Comparison of ENCODE assay signal across 11 cellular contexts in the genomic region with DNA sequence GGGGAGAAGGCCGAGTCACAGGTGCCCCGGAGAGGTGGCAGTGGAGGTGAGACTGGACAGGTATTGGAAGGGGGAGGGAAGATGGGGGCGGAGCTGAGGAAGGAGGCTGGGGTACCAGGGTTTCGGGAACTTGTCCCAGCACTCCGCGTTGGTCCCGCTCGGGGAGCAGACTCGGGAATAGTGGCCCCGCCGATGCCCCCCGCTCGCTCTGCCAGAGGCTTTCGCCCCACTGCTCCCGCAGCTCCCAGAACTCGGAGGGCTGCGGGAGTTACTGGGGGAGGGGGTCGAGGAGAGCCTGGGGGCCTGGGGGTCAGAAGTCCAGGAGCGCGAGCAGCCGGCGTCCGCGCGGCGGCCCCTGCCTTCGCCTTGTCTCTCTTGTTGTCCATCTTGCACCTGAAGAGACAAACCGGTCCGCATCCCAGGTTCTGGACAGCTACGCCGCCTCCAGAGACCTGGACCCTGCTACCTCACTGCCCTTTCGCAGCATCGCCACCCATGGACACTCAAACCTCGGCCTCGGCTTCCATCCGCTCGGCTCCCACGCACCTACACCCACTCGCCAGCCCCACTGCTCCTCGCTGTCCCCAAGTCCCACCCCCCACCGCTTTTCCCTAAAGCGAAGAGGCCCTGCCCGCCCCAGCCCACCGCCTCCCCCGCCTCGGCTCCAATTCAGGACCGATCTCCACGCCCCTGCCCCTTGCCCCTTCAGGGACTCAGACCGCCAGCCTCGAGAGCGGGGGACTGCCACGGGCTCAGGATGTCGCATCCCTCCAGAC. TPM values are rescaled to one million over a fixed set of nuclear protein-coding genes. Genes with fewer than 3 reads are reported as not detected.
DNase-seq lines count a peak whose midpoint lies in the region; ATAC-seq lines count a peak whose summit lies in the region.
"Had no signal": no experiment of that assay in that cellular context is flagged by ENCODE, and none has a peak within 500 bp of the region (broad histone marks: within the 10 kb centered on the region; RNA-seq: fewer than 3 reads in every experiment).

No MANE protein-coding gene starts in this region.

- peaks cover 34% of the 10 kb centered on the region for H3K27me3 Mint-ChIP-seq in activated CD4-positive, alpha-beta T cell treated with anti-CD3 and anti-CD28 coated beads, Interleukin-2, amount 10 ng/mL, durations not matched to agents 7 days and 5 days
- peaks cover 19% of the 10 kb centered on the region for H3K27me3 Mint-ChIP-seq in T-helper 17 cell
- H3K27me3 Mint-ChIP-seq in stimulated activated memory B cell treated with anti-CD40 and anti-IgM and Interleukin-4, amounts not matched to agents 10 μg/mL and 1 μg/mL and 100 μg/mL, for 72 hours = peaks cover 58% of the 10 kb centered on the region

- H3K9me3 Mint-ChIP-seq in activated CD4-positive, alpha-beta T cell treated with anti-CD3 and anti-CD28 coated beads, Interleukin-2, amount 10 ng/mL, durations not matched to agents 7 days and 5 days = no peaks in the 10 kb centered on the region
- H3K9me3 Mint-ChIP-seq in stimulated activated memory B cell treated with anti-CD40 and anti-IgM and Interleukin-4, amounts not matched to agents 10 μg/mL and 1 μg/mL and 100 μg/mL, for 72 hours = peaks cover 16% of the 10 kb centered on the region

- no peak overlapping the region for H3K27ac ChIP-seq in SJCRH30
- H3K27ac ChIP-seq: psoas muscle had no signal

- ATAC-seq in T-helper 17 cell = no peak
- no peak for ATAC-seq in stimulated activated memory B cell treated with anti-CD40 and anti-IgM and Interleukin-4, amounts not matched to agents 10 μg/mL and 1 μg/mL and 100 μg/mL, for 72 hours
- ATAC-seq: psoas muscle had no signal

- no peaks in the 10 kb centered on the region for H3K36me3 Mint-ChIP-seq in activated CD4-positive, alpha-beta T cell treated with anti-CD3 and anti-CD28 coated beads, Interleukin-2, amount 10 ng/mL, durations not matched to agents 7 days and 5 days (ENCODE audit: low read depth)
- H3K36me3 Mint-ChIP-seq in T-helper 17 cell (ENCODE audit: low read depth) = no peaks in the 10 kb centered on the region
- peaks cover 7% of the 10 kb centered on the region for H3K36me3 Mint-ChIP-seq in stimulated activated memory B cell treated with anti-CD40 and anti-IgM and Interleukin-4, amounts not matched to agents 10 μg/mL and 1 μg/mL and 100 μg/mL, for 72 hours

- peak overlapping the region; percentile 45 for H3K4me3 ChIP-seq in iPS-11a (ENCODE audit: low read depth, low read length)
- H3K4me3 ChIP-seq in SJCRH30 = no peak overlapping the region
- H3K4me3 ChIP-seq: psoas muscle had no signal

- CTCF ChIA-PET in activated CD4-positive, alpha-beta T cell treated with anti-CD3 and anti-CD28 coated beads, Interleukin-2, amount 10 ng/mL, durations not matched to agents 7 days and 5 days (lab: Charles Lee) = interaction anchor here (0.6 kb wide), 1 partner anchor 11 kb away, joined by 3 read pairs; no protein-coding TSS in a partner anchor

- POLR2A ChIA-PET in activated CD4-positive, alpha-beta T cell treated with anti-CD3 and anti-CD28 coated beads, Interleukin-2, amount 10 ng/mL, durations not matched to agents 7 days and 5 days (lab: Charles Lee) = no interaction called here

- H3K27me3 ChIP-seq in SJCRH30 = peaks cover 4% of the 10 kb centered on the region

- H3K4me1 Mint-ChIP-seq in activated CD4-positive, alpha-beta T cell treated with anti-CD3 and anti-CD28 coated beads, Interleukin-2, amount 10 ng/mL, durations not matched to agents 7 days and 5 days = peaks cover 36% of the 10 kb centered on the region
- H3K4me1 Mint-ChIP-seq in T-helper 17 cell = peaks cover 29% of the 10 kb centered on the region
- peaks cover 40% of the 10 kb centered on the region for H3K4me1 Mint-ChIP-seq in stimulated activated memory B cell treated with anti-CD40 and anti-IgM and Interleukin-4, amounts not matched to agents 10 μg/mL and 1 μg/mL and 100 μg/mL, for 72 hours

- DNase-seq in activated CD4-positive, alpha-beta T cell treated with anti-CD3 and anti-CD28 coated beads, Interleukin-2, amount 10 ng/mL, durations not matched to agents 7 days and 5 days = no peak
- DNase-seq in activated CD4-positive, alpha-beta T cell treated with anti-CD3 and anti-CD28 coated beads, Interleukin-2, amount 50 U/mL, for 48 hours = no peak
- DNase-seq in T-helper 17 cell (no peak), NCI-H1436 treated with DMSO at 0.1 percent for 48 hours (lab: John Stamatoyannopoulos, UW) (no peak), SJCRH30 (no peak), DMS114 treated with DMSO at 0.1 percent for 48 hours (lab: John Stamatoyannopoulos, UW; ENCODE audit: unreplicated experiment) (no peak)
- DNase-seq: foreskin melanocyte, T-helper 9 cell had no signal

- no peaks in the 10 kb centered on the region for H3K36me3 ChIP-seq in SJCRH30

- peak overlapping the region; percentile 58 for H3K4me3 Mint-ChIP-seq in activated CD4-positive, alpha-beta T cell treated with anti-CD3 and anti-CD28 coated beads, Interleukin-2, amount 10 ng/mL, durations not matched to agents 7 days and 5 days
- peak overlapping the region; percentile 80 for H3K4me3 Mint-ChIP-seq in T-helper 17 cell
- H3K4me3 Mint-ChIP-seq in stimulated activated memory B cell treated with anti-CD40 and anti-IgM and Interleukin-4, amounts not matched to agents 10 μg/mL and 1 μg/mL and 100 μg/mL, for 72 hours = peak overlapping the region; percentile 39

- H3K9me3 ChIP-seq in T-helper 17 cell (ENCODE audit: control insufficient read depth, low read length, poor library complexity, severe bottlenecking) (no peaks in the 10 kb centered on the region), SJCRH30 (replicated peaks) (no peaks in the 10 kb centered on the region)
- H3K9me3 ChIP-seq: psoas muscle had no signal

- H3K27ac Mint-ChIP-seq in activated CD4-positive, alpha-beta T cell treated with anti-CD3 and anti-CD28 coated beads, Interleukin-2, amount 10 ng/mL, durations not matched to agents 7 days and 5 days = no peak overlapping the region
- H3K27ac Mint-ChIP-seq in T-helper 17 cell = no peak overlapping the region
- no peak overlapping the region for H3K27ac Mint-ChIP-seq in stimulated activated memory B cell treated with anti-CD40 and anti-IgM and Interleukin-4, amounts not matched to agents 10 μg/mL and 1 μg/mL and 100 μg/mL, for 72 hours

- no peaks in the 10 kb centered on the region; the same call in 1 of the 2 replicates for H3K4me1 ChIP-seq in SJCRH30

RNA-seq across cellular contexts. Expression of a gene that starts 0.7 kb away (rescaled TPM):
- total RNA-seq in activated CD4-positive, alpha-beta T cell treated with anti-CD3 and anti-CD28 coated beads, Interleukin-2, amount 10 ng/mL, durations not matched to agents 7 days and 5 days = under 1 TPM; 0.10 to 0.15 TPM
- total RNA-seq in T-helper 17 cell = under 1 TPM; 0.37 to 0.63 TPM
- not detected in 2 replicates for total RNA-seq in SJCRH30 (2014; rRNA removed; shearing (Covaris generic))
- total RNA-seq: psoas muscle had no signal

RNA-seq across cellular contexts. Expression of a gene that starts 14.8 kb away (rescaled TPM):
- not detected for total RNA-seq in activated CD4-positive, alpha-beta T cell treated with anti-CD3 and anti-CD28 coated beads, Interleukin-2, amount 10 ng/mL, durations not matched to agents 7 days and 5 days
- not detected for total RNA-seq in T-helper 17 cell
- total RNA-seq in SJCRH30 (2014; rRNA removed; shearing (Covaris generic)) = 0.04 and 0.15 TPM in 2 replicates

RNA-seq across cellular contexts. Expression of a gene that starts 30.2 kb away (rescaled TPM):
- 10 to 100 TPM; 44.1 to 45.6 TPM for total RNA-seq in activated CD4-positive, alpha-beta T cell treated with anti-CD3 and anti-CD28 coated beads, Interleukin-2, amount 10 ng/mL, durations not matched to agents 7 days and 5 days
- total RNA-seq in T-helper 17 cell = 100 to 1,000 TPM; 104 to 107 TPM
- total RNA-seq in SJCRH30 (2014; rRNA removed; shearing (Covaris generic)) = 12.9 and 13.6 TPM in 2 replicates

RNA-seq across cellular contexts. Expression of a gene that starts 41.1 kb away (rescaled TPM):
- total RNA-seq in activated CD4-positive, alpha-beta T cell treated with anti-CD3 and anti-CD28 coated beads, Interleukin-2, amount 10 ng/mL, durations not matched to agents 7 days and 5 days = 1 to 10 TPM in 1 of 2 experiments, under 1 TPM in 1; 0.79 to 1.4 TPM
- 1 to 10 TPM; 1.4 to 1.7 TPM for total RNA-seq in T-helper 17 cell
- not detected in 2 replicates for total RNA-seq in SJCRH30 (2014; rRNA removed; shearing (Covaris generic))

RNA-seq across cellular contexts. Expression of a gene that starts 43.5 kb away (rescaled TPM):
- 10 to 100 TPM in 1 of 2 experiments, 1 to 10 TPM in 1; 9.7 to 11.2 TPM for total RNA-seq in activated CD4-positive, alpha-beta T cell treated with anti-CD3 and anti-CD28 coated beads, Interleukin-2, amount 10 ng/mL, durations not matched to agents 7 days and 5 days
- 10 to 100 TPM in 1 of 2 donors, 1 to 10 TPM in 1; 9.3 to 10.1 TPM for total RNA-seq in T-helper 17 cell
- total RNA-seq in SJCRH30 (2014; rRNA removed; shearing (Covaris generic)) = 5.5 and 6.0 TPM in 2 replicates
